Comparison of ENCODE assay signal across 20 cellular contexts in genomic region chr1:159972443-159973205, GRCh38. TPM values are rescaled to one million over a fixed set of nuclear protein-coding genes. Genes with fewer than 3 reads are reported as not detected.
A peak's percentile ranks its signal among the peaks of the same experiment; 100 is the strongest.
DNase-seq lines count a peak whose midpoint lies in the region; ATAC-seq and TF ChIP-seq lines count a peak whose summit lies in the region.
"Had no signal": no experiment of that assay in that cellular context is flagged by ENCODE, and none has a peak within 500 bp of the region (broad histone marks: within the 10 kb centered on the region; RNA-seq: fewer than 3 reads in every experiment).

No MANE protein-coding gene starts in this region.

- no peaks in the 10 kb centered on the region for H3K36me3 Mint-ChIP-seq in Caco-2 (ENCODE audit: insufficient read depth, unreplicated experiment)
- H3K36me3 Mint-ChIP-seq: IgD-negative memory B cell had no signal

- no peak for DNase-seq in Caco-2
- DNase-seq in islet precursor cell, result peak; percentile 49
- DNase-seq in upper lobe of right lung, result no peak
- no peak for DNase-seq in left lung
- DNase-seq in amniotic stem cell (lab: John Stamatoyannopoulos, UW), result no peak
- DNase-seq in BE2C, result no peak
- DNase-seq: ACHN; CD4-positive, alpha-beta T cell; DMS153; DMS79; GDM1; GOT3; H7 had no signal

- H3K27ac ChIP-seq in HEK293 (ENCODE audit: extremely low read depth, low read depth, low read length), result no peak overlapping the region
- H3K27ac ChIP-seq in upper lobe of right lung, result no peak overlapping the region
- H3K27ac ChIP-seq in left lung, result no peak overlapping the region
- H3K27ac ChIP-seq: C4-2B had no signal

- H3K4me3 ChIP-seq in Caco-2 (ENCODE audit: low read depth, low read length) (no peak overlapping the region), HEK293 (ENCODE audit: low read depth, low read length) (no peak overlapping the region), upper lobe of right lung (no peak overlapping the region), left lung (no peak overlapping the region), BE2C (ENCODE audit: low read depth, low read length) (no peak overlapping the region)

- H3K36me3 ChIP-seq in Caco-2 (ENCODE audit: control insufficient read depth, insufficient read depth, low read length), result no peaks in the 10 kb centered on the region
- H3K36me3 ChIP-seq in HEK293 (ENCODE audit: control insufficient read depth in 2 of 2, insufficient read depth in 1 of 2, low read length in 2 of 2), result no peaks in the 10 kb centered on the region
- no peaks in the 10 kb centered on the region for H3K36me3 ChIP-seq in upper lobe of right lung
- no peaks in the 10 kb centered on the region for H3K36me3 ChIP-seq in left lung
- no peaks in the 10 kb centered on the region for H3K36me3 ChIP-seq in BE2C

- H3K9me3 ChIP-seq in Caco-2 (no peaks in the 10 kb centered on the region; the same call in 1 of the 2 replicates), HEK293 (ENCODE audit: control insufficient read depth, insufficient read depth, low read depth, low read length) (no peaks in the 10 kb centered on the region), upper lobe of right lung (no peaks in the 10 kb centered on the region), left lung (no peaks in the 10 kb centered on the region), BE2C (no peaks in the 10 kb centered on the region)

- POLR2A ChIA-PET in Caco-2 (lab: Charles Lee) (no interaction called here), HEK293 (lab: Yijun Ruan, JAX) (interaction anchor here (1.1 kb wide), 1 partner anchor 57 kb away, joined by 4 read pairs; no protein-coding TSS in a partner anchor)

- H3K4me1 ChIP-seq in Caco-2, result peaks cover 44% of the 10 kb centered on the region
- no peaks in the 10 kb centered on the region for H3K4me1 ChIP-seq in HEK293 (ENCODE audit: control insufficient read depth, insufficient read depth, low read length)
- no peaks in the 10 kb centered on the region for H3K4me1 ChIP-seq in upper lobe of right lung
- no peaks in the 10 kb centered on the region for H3K4me1 ChIP-seq in left lung
- H3K4me1 ChIP-seq in BE2C, result no peaks in the 10 kb centered on the region

- peak overlapping the region; percentile 83 for H3K27ac Mint-ChIP-seq in Caco-2 (ENCODE audit: unreplicated experiment)
- H3K27ac Mint-ChIP-seq: CD4-positive, alpha-beta T cell had no signal

- H3K27me3 ChIP-seq in Caco-2 (replicated peaks; ENCODE audit: control insufficient read depth, insufficient read depth, low read length), result no peaks in the 10 kb centered on the region
- peaks cover 4% of the 10 kb centered on the region for H3K27me3 ChIP-seq in upper lobe of right lung
- peaks cover 0 to 34% of the 10 kb centered on the region in 2 donors for H3K27me3 ChIP-seq in left lung
- peaks cover 18% of the 10 kb centered on the region for H3K27me3 ChIP-seq in BE2C

- intact Hi-C loops in Caco-2 (cut with micrococcal nuclease; ENCODE audit: unreplicated experiment), result no loop called here
- intact Hi-C loops in upper lobe of right lung (cut with DNase I), result no loop called here
- intact Hi-C loops in left lung (cut with DNase I), result no loop called here

- BruUV-seq in Caco-2 (replicated peaks; lab: Mats Ljungman, UMichigan), result no TSS peak

- ATAC-seq in upper lobe of right lung, result peak; percentile 6
- ATAC-seq in left lung, result no peak
- ATAC-seq: HCT116 had no signal

- H3K4me1 Mint-ChIP-seq in Caco-2 (ENCODE audit: low read depth, unreplicated experiment), result peaks cover 20% of the 10 kb centered on the region
- H3K4me1 Mint-ChIP-seq: IgD-negative memory B cell had no signal

- no peaks in the 10 kb centered on the region for H3K27me3 Mint-ChIP-seq in Caco-2 (ENCODE audit: insufficient read depth, unreplicated experiment)

- TF ChIP-seq CTCF in Caco-2 (IDR thresholded peaks at IDR 0.05; ENCODE audit: insufficient read depth in 1 of 2, low read depth in 1 of 2, low read length in 1 of 2, severe bottlenecking in 1 of 2, unreplicated experiment in 1 of 2), result no peak
- TF ChIP-seq CTCF in HEK293 (tag by site-specific recombination; IDR thresholded peaks at IDR 0.05), result no peak
- no peak for TF ChIP-seq CTCF in upper lobe of right lung (IDR thresholded peaks at IDR 0.05)
- TF ChIP-seq CTCF in left lung (IDR thresholded peaks at IDR 0.05), result no peak
- no peak for TF ChIP-seq CTCF in BE2C (IDR thresholded peaks at IDR 0.05; ENCODE audit: low read depth, low read length)

- CTCF ChIA-PET in Caco-2 (lab: Charles Lee), result interaction anchor here (0.6 to 2.3 kb wide), 5 partner anchors 15 to 57 kb away, joined by 3 to 10 read pairs (median 6); partner anchors contain the start of gene IGSF9
- CTCF ChIA-PET in HEK293 (lab: Yijun Ruan, JAX), result interaction anchor here (0.6 to 3.8 kb wide), 5 partner anchors 32 to 174 kb away, joined by 3 to 22 read pairs (median 4); no protein-coding TSS in a partner anchor

- no peak overlapping the region for H3K4me3 Mint-ChIP-seq in Caco-2 (ENCODE audit: unreplicated experiment)
- H3K4me3 Mint-ChIP-seq: CD4-positive, alpha-beta T cell; IgD-negative memory B cell had no signal

- H3K9me3 Mint-ChIP-seq in Caco-2 (ENCODE audit: unreplicated experiment), result no peaks in the 10 kb centered on the region
- H3K9me3 Mint-ChIP-seq: CD4-positive, alpha-beta T cell; IgD-negative memory B cell had no signal

TF ChIP-seq in HEK293, 187 proteins besides CTCF, POLR2A, EP300 and RAD21:
- peak; percentile 51 for TF ChIP-seq GLIS1 (tag by site-specific recombination; IDR thresholded peaks at IDR 0.05)
- TF ChIP-seq ZNF585B (tag by site-specific recombination; IDR thresholded peaks at IDR 0.05), result no peak
- no peak for TF ChIP-seq ZNF571 (tag by site-specific recombination; IDR thresholded peaks at IDR 0.05)
- TF ChIP-seq ZNF169 (tag by site-specific recombination; IDR thresholded peaks at IDR 0.05), result no peak
- TF ChIP-seq ZNF548 (tag by site-specific recombination; IDR thresholded peaks at IDR 0.05), result no peak
- no peak for TF ChIP-seq ATF2 (tag by site-specific recombination; IDR thresholded peaks at IDR 0.05; ENCODE audit: low read depth)

RNA-seq across cellular contexts. Expression of gene SLAMF9, which starts 18.6 kb away (rescaled TPM):
- 0.36 TPM in 1 of 2 replicates, not detected in the other for total RNA-seq in Caco-2 (2022)
- total RNA-seq in upper lobe of right lung, result not detected
- total RNA-seq in left lung, result not detected
- not detected for polyA plus RNA-seq in BE2C (2012; ENCODE audit: insufficient read depth, insufficient read length, low read depth)
- total RNA-seq: CD4-positive, alpha-beta T cell; Daoy; H7; HepG2 had no signal
- polyA plus RNA-seq: BJ, IgD-negative memory B cell had no signal

RNA-seq across cellular contexts. Expression of gene IGSF9, which starts 27.2 kb away (rescaled TPM):
- 19.6 and 21.2 TPM in 2 replicates for total RNA-seq in Caco-2 (2022)
- 2.2 TPM for total RNA-seq in upper lobe of right lung
- total RNA-seq in left lung, result 1 to 10 TPM; 2.8 to 3.0 TPM
- 3.8 TPM for polyA plus RNA-seq in BE2C (2012; ENCODE audit: insufficient read depth, insufficient read length, low read depth)
- total RNA-seq: CD4-positive, alpha-beta T cell; HepG2 had no signal
- polyA plus RNA-seq: BJ had no signal

RNA-seq across cellular contexts. Expression of gene TAGLN2, which starts 47.3 kb away (rescaled TPM):
- total RNA-seq in Caco-2 (2022) (518 and 531 TPM in 2 replicates), upper lobe of right lung (435 TPM), left lung (100 to 1,000 TPM; 565 to 617 TPM)
- polyA plus RNA-seq in BE2C (2012; ENCODE audit: insufficient read depth, insufficient read length, low read depth), result 685 TPM

RNA-seq across cellular contexts. Expression of gene PIGM, which starts 59.2 kb away (rescaled TPM):
- total RNA-seq in Caco-2 (2022), result 5.5 and 5.7 TPM in 2 replicates
- total RNA-seq in upper lobe of right lung, result 7.1 TPM
- total RNA-seq in left lung, result 1 to 10 TPM; 7.0 to 9.5 TPM
- 8.2 TPM for polyA plus RNA-seq in BE2C (2012; ENCODE audit: insufficient read depth, insufficient read length, low read depth)
